19 cellular contexts compared by ENCODE assay signal in genomic region chr11:101478587-101479375, GRCh38.
DNase-seq lines count a peak whose midpoint lies in the region; ATAC-seq and TF ChIP-seq lines count a peak whose summit lies in the region.
"Had no signal": no experiment of that assay in that cellular context is flagged by ENCODE, and none has a peak within 500 bp of the region (broad histone marks: within the 10 kb centered on the region; RNA-seq: fewer than 3 reads in every experiment).

No MANE protein-coding gene starts in this region.

- no peaks in the 10 kb centered on the region for H3K9me3 ChIP-seq in hepatocyte (ENCODE audit: low read depth)
- H3K9me3 ChIP-seq in T-helper 17 cell (ENCODE audit: control insufficient read depth, low read length, poor library complexity, severe bottlenecking): no peaks in the 10 kb centered on the region
- H3K9me3 ChIP-seq: MG63, Peyer's patch had no signal

- WGBS in hepatocyte (ENCODE audit: low lambda C conversion rate, missing lambda C conversion rate): 54% methylated on average over 13 of the region's 13 CpGs

- H4K20me1 ChIP-seq in hepatocyte (ENCODE audit: insufficient read depth, poor library complexity, severe bottlenecking): no peaks in the 10 kb centered on the region

- H3K4me2 ChIP-seq in hepatocyte: no peak overlapping the region

- no peaks in the 10 kb centered on the region for H3K9me3 Mint-ChIP-seq in WTC11
- H3K9me3 Mint-ChIP-seq: CD8-positive, alpha-beta T cell; nephron had no signal

- H3K79me2 ChIP-seq in hepatocyte: no peaks in the 10 kb centered on the region

- H3K27ac Mint-ChIP-seq in WTC11: no peak overlapping the region
- no peak overlapping the region for H3K27ac Mint-ChIP-seq in T-helper 17 cell
- H3K27ac Mint-ChIP-seq: CD8-positive, alpha-beta T cell had no signal

- H3K27ac ChIP-seq in hepatocyte: peak overlapping the region; percentile 31
- H3K27ac ChIP-seq: coronary artery, Peyer's patch had no signal

- H3K4me3 Mint-ChIP-seq in WTC11 (no peak overlapping the region), T-helper 17 cell (no peak overlapping the region)
- H3K4me3 Mint-ChIP-seq: CD8-positive, alpha-beta T cell; nephron had no signal

- peak; percentile 51 for DNase-seq in ELF-1 (ENCODE audit: low read depth, low spot score)
- no peak for DNase-seq in WTC11 (ENCODE audit: low spot score)
- no peak for DNase-seq in hepatocyte (ENCODE audit: low spot score)
- peak; percentile 16 for DNase-seq in retina
- no peak for DNase-seq in NCI-H1092 (lab: John Stamatoyannopoulos, UW)
- no peak for DNase-seq in T-helper 17 cell
- no peak for DNase-seq in AML-193 (lab: John Stamatoyannopoulos, UW)
- DNase-seq in NCI-H2081 (lab: John Stamatoyannopoulos, UW): no peak
- DNase-seq: activated CD4-positive, alpha-beta T cell treated with anti-CD3 and anti-CD28 coated beads, Interleukin-2, amount 50 U/mL, for 1 hour; activated naive CD4-positive, alpha-beta T cell treated with Interleukin-2 at 50 U/mL for 16 hours; aorta; CD8-positive, alpha-beta T cell; EL; MG63; NCI-H69; Peyer's patch; stimulated activated naive CD8-positive, alpha-beta T cell treated with anti-CD3 and anti-CD28 coated beads, Interleukin-15, Interleukin-2, amounts not matched to agents 100 U/mL and 50 U/mL, for 24 hours had no signal

- ATAC-seq in WTC11 (peak; percentile 88), T-helper 17 cell (no peak)
- ATAC-seq: CD8-positive, alpha-beta T cell; stimulated activated naive CD8-positive, alpha-beta T cell treated with anti-CD3 and anti-CD28 coated beads, Interleukin-15, Interleukin-2, amounts not matched to agents 100 U/mL and 50 U/mL, for 24 hours had no signal

- TF ChIP-seq CTCF in WTC11 (IDR thresholded peaks at IDR 0.05) (no peak), hepatocyte (IDR thresholded peaks at IDR 0.05; ENCODE audit: poor library complexity) (no peak)

- H3K27me3 ChIP-seq in hepatocyte: no peaks in the 10 kb centered on the region
- H3K27me3 ChIP-seq: MG63, Peyer's patch had no signal

- H3K4me1 Mint-ChIP-seq in WTC11 (peaks cover 14% of the 10 kb centered on the region), T-helper 17 cell (no peaks in the 10 kb centered on the region)

- no peaks in the 10 kb centered on the region for H3K4me1 ChIP-seq in hepatocyte (ENCODE audit: insufficient read depth)
- H3K4me1 ChIP-seq: Peyer's patch had no signal

- H3K27me3 Mint-ChIP-seq in WTC11 (ENCODE audit: low read depth) (no peaks in the 10 kb centered on the region), T-helper 17 cell (no peaks in the 10 kb centered on the region)

- H3K9me2 ChIP-seq in hepatocyte (replicated peaks; ENCODE audit: insufficient read depth): no peaks in the 10 kb centered on the region

- no peaks in the 10 kb centered on the region for H3K36me3 ChIP-seq in hepatocyte (replicated peaks; ENCODE audit: insufficient read depth, low read depth)
- H3K36me3 ChIP-seq: MG63, Peyer's patch had no signal

- H3K4me3 ChIP-seq in hepatocyte: no peak overlapping the region
- H3K4me3 ChIP-seq: coronary artery, MG63, Peyer's patch had no signal

- POLR2A ChIA-PET in WTC11 (lab: Charles Lee): no interaction called here

- CTCF ChIA-PET in WTC11 (lab: Charles Lee): no interaction called here

- peak overlapping the region; percentile 1 for H2AFZ ChIP-seq in hepatocyte

- H3K36me3 Mint-ChIP-seq in WTC11 (no peaks in the 10 kb centered on the region), T-helper 17 cell (ENCODE audit: low read depth) (peaks cover 4% of the 10 kb centered on the region)
- H3K36me3 Mint-ChIP-seq: CD8-positive, alpha-beta T cell had no signal

TF ChIP-seq in WTC11, 78 proteins besides CTCF, POLR2A, EP300 and RAD21:
- TF ChIP-seq ZNF281 (CRISPR knock-in tag; IDR thresholded peaks at IDR 0.05) (no peak), PREB (CRISPR knock-in tag; IDR thresholded peaks at IDR 0.05; ENCODE audit: borderline replicate concordance) (no peak), MYBL2 (CRISPR knock-in tag; IDR thresholded peaks at IDR 0.05) (no peak)

Comparison
In these comparisons a context has a peak if more than half of its experiments do, and no peak if none do; other contexts are left out.
1. DNase-seq: peak in ELF-1 (single experiment) and retina (single experiment); none in WTC11 (single experiment), hepatocyte (single experiment), NCI-H1092 (single experiment), T-helper 17 cell (0 of 3), AML-193 (0 of 2) and NCI-H2081 (0 of 2).